In genomic region chr16:4324479-4324868, GRCh38 we compare ENCODE assay signal across 1 cellular context.
TF ChIP-seq lines count a peak whose summit lies in the region.

No MANE protein-coding gene starts in this region.

TF ChIP-seq in H1, 55 proteins besides CTCF, POLR2A, EP300 and RAD21:
- no peak for TF ChIP-seq BCL11A (IDR thresholded peaks at IDR 0.05; ENCODE audit: low read depth in 2 of 2, low read length in 2 of 2)
- no peak for TF ChIP-seq CEBPB (IDR thresholded peaks at IDR 0.05; ENCODE audit: low read depth, low read length)
- TF ChIP-seq SRF (IDR thresholded peaks at IDR 0.05; ENCODE audit: low read depth, low read length): no peak
- no peak for TF ChIP-seq ZNF274 (IDR thresholded peaks at IDR 0.05; ENCODE audit: borderline replicate concordance, extremely low read depth, low read length)
- TF ChIP-seq SUZ12 (IDR thresholded peaks at IDR 0.05; ENCODE audit: low read length): no peak
- no peak for TF ChIP-seq RNF2 (IDR thresholded peaks at IDR 0.05; ENCODE audit: borderline replicate concordance, low read depth, low read length, missing control alignments, poor library complexity, severe bottlenecking)
- TF ChIP-seq FOSL1 (IDR thresholded peaks at IDR 0.05; ENCODE audit: insufficient read depth, low read depth, low read length): no peak
- no peak for TF ChIP-seq BRCA1 (IDR thresholded peaks at IDR 0.05; ENCODE audit: low read depth, low read length)
- no peak for TF ChIP-seq KDM5A (IDR thresholded peaks at IDR 0.05; ENCODE audit: low read length)
- TF ChIP-seq, protein P1, sequence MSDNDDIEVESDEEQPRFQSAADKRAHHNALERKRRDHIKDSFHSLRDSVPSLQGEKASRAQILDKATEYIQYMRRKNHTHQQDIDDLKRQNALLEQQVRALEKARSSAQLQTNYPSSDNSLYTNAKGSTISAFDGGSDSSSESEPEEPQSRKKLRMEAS (IDR thresholded peaks at IDR 0.05): no peak
- no peak for TF ChIP-seq POLR2AphosphoS5 (IDR thresholded peaks at IDR 0.05; ENCODE audit: low read depth, low read length)
